12 cellular contexts compared by ENCODE assay signal in genomic region chr3:129525341-129525968, GRCh38. TPM values are rescaled to one million over a fixed set of nuclear protein-coding genes. Genes with fewer than 3 reads are reported as not detected.
DNase-seq lines count a peak whose midpoint lies in the region; ATAC-seq and TF ChIP-seq lines count a peak whose summit lies in the region.
"Had no signal": no experiment of that assay in that cellular context is flagged by ENCODE, and none has a peak within 500 bp of the region (broad histone marks: within the 10 kb centered on the region; RNA-seq: fewer than 3 reads in every experiment).

No MANE protein-coding gene starts in this region.

- intact Hi-C loops in cardiac septum (cut with DNase I) = no loop called here

- H3K36me3 Mint-ChIP-seq in stimulated activated effector memory CD8-positive, alpha-beta T cell treated with anti-CD3 and anti-CD28 coated beads, Interleukin-12 subunit alpha, Interleukin-12 subunit beta, amount 100 ng/mL, for 72 hours = no peaks in the 10 kb centered on the region
- H3K36me3 Mint-ChIP-seq in naive thymus-derived CD8-positive, alpha-beta T cell = no peaks in the 10 kb centered on the region

- H3K27me3 Mint-ChIP-seq in naive thymus-derived CD8-positive, alpha-beta T cell = no peaks in the 10 kb centered on the region

- DNase-seq in activated T-cell treated with anti-CD3 and anti-CD28 coated beads, Interleukin-2, amount 50 U/mL, for 48 hours = peak; percentile 25
- no peak for DNase-seq in activated T-cell treated with anti-CD3 and anti-CD28 coated beads, Interleukin-2, amount 50 U/mL, for 1 hour
- peak; percentile 76 for DNase-seq in NCI-H226
- DNase-seq in epithelial cell of esophagus (ENCODE audit: low read depth) = peak; percentile 70
- no peak for DNase-seq in stimulated activated effector memory CD8-positive, alpha-beta T cell treated with anti-CD3 and anti-CD28 coated beads, Interleukin-12 subunit alpha, Interleukin-12 subunit beta, amount 100 ng/mL, for 72 hours (ENCODE audit: low spot score in 2 of 2)
- no peak for DNase-seq in cardiac septum (ENCODE audit: low spot score)
- no peak for DNase-seq in naive thymus-derived CD8-positive, alpha-beta T cell
- DNase-seq: activated naive CD4-positive, alpha-beta T cell treated with Interleukin-2 at 50 U/mL for 16 hours; hypothalamus; WERI-Rb-1 had no signal

- H3K4me1 Mint-ChIP-seq in stimulated activated effector memory CD8-positive, alpha-beta T cell treated with anti-CD3 and anti-CD28 coated beads, Interleukin-12 subunit alpha, Interleukin-12 subunit beta, amount 100 ng/mL, for 72 hours = peaks cover 11% of the 10 kb centered on the region
- peaks cover 0 to 16% (median 0%) of the 10 kb centered on the region in 4 donors for H3K4me1 Mint-ChIP-seq in naive thymus-derived CD8-positive, alpha-beta T cell

- H3K4me3 ChIP-seq in epithelial cell of esophagus (ENCODE audit: low read length) = no peak overlapping the region
- H3K4me3 ChIP-seq: thoracic aorta had no signal

- ATAC-seq in stimulated activated effector memory CD8-positive, alpha-beta T cell treated with anti-CD3 and anti-CD28 coated beads, Interleukin-12 subunit alpha, Interleukin-12 subunit beta, amount 100 ng/mL, for 72 hours = peak; percentile 86
- no peak for ATAC-seq in HG03378 (IDR thresholded peaks at IDR 0.05; ENCODE audit: unreplicated experiment)
- ATAC-seq in naive thymus-derived CD8-positive, alpha-beta T cell = no peak

- no peaks in the 10 kb centered on the region for H3K9me3 Mint-ChIP-seq in stimulated activated effector memory CD8-positive, alpha-beta T cell treated with anti-CD3 and anti-CD28 coated beads, Interleukin-12 subunit alpha, Interleukin-12 subunit beta, amount 100 ng/mL, for 72 hours
- H3K9me3 Mint-ChIP-seq in naive thymus-derived CD8-positive, alpha-beta T cell = no peaks in the 10 kb centered on the region

- no peak for TF ChIP-seq CTCF in epithelial cell of esophagus (IDR thresholded peaks at IDR 0.05; ENCODE audit: insufficient read depth, low read depth, low read length, missing control alignments)

- H3K27ac Mint-ChIP-seq in stimulated activated effector memory CD8-positive, alpha-beta T cell treated with anti-CD3 and anti-CD28 coated beads, Interleukin-12 subunit alpha, Interleukin-12 subunit beta, amount 100 ng/mL, for 72 hours = no peak overlapping the region
- H3K27ac Mint-ChIP-seq in naive thymus-derived CD8-positive, alpha-beta T cell = peak overlapping the region in 2 of 10 donors; percentile 31 to 67

- H3K4me3 Mint-ChIP-seq in stimulated activated effector memory CD8-positive, alpha-beta T cell treated with anti-CD3 and anti-CD28 coated beads, Interleukin-12 subunit alpha, Interleukin-12 subunit beta, amount 100 ng/mL, for 72 hours = no peak overlapping the region
- H3K4me3 Mint-ChIP-seq in naive thymus-derived CD8-positive, alpha-beta T cell = no peak overlapping the region

- POLR2A ChIA-PET in naive thymus-derived CD8-positive, alpha-beta T cell (lab: Charles Lee) = no interaction called here

RNA-seq across cellular contexts. Expression of gene RHO, which starts 3.0 kb away (rescaled TPM):
- not detected for total RNA-seq in cardiac septum
- under 1 TPM in 1 of 2 experiments, not detected in 1; 0.13 TPM for total RNA-seq in naive thymus-derived CD8-positive, alpha-beta T cell
- not detected for polyA plus RNA-seq in naive thymus-derived CD8-positive, alpha-beta T cell
- total RNA-seq: thoracic aorta had no signal

RNA-seq across cellular contexts. Expression of gene H1-8, which starts 17.5 kb away (rescaled TPM):
- total RNA-seq in cardiac septum = not detected
- total RNA-seq in naive thymus-derived CD8-positive, alpha-beta T cell = not detected
- polyA plus RNA-seq in naive thymus-derived CD8-positive, alpha-beta T cell = not detected
- total RNA-seq: thoracic aorta had no signal

Comparison
In these comparisons a context has a peak if more than half of its experiments do, and no peak if none do; other contexts are left out.
1. DNase-seq: peak in activated T-cell treated with anti-CD3 and anti-CD28 coated beads, Interleukin-2, amount 50 U/mL, for 48 hours (2 of 2), NCI-H226 (single experiment) and epithelial cell of esophagus (single experiment); none in activated T-cell treated with anti-CD3 and anti-CD28 coated beads, Interleukin-2, amount 50 U/mL, for 1 hour (single experiment), stimulated activated effector memory CD8-positive, alpha-beta T cell treated with anti-CD3 and anti-CD28 coated beads, Interleukin-12 subunit alpha, Interleukin-12 subunit beta, amount 100 ng/mL, for 72 hours (0 of 2), cardiac septum (single experiment) and naive thymus-derived CD8-positive, alpha-beta T cell (0 of 10).